ENCODE assay signal across 1 cellular context in the genomic region with DNA sequence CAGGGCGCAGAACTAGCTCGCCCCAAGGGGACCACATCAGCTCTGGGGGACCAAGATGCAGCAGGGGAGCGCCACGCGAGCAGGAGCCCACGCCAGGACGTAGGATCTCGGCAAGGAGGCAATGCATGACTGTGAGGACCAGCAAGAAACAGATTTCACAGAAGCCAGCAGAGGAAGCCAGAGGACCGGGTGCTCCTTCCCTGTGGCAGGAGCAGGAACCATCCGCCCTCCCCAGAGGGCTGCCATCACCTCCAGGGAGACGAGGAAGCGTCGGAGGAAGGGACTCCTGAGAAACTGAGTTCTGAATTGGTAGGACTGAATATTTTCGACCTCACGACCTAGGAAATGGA.
TF ChIP-seq lines count a peak whose summit lies in the region.

No MANE protein-coding gene starts in this region.

TF ChIP-seq in GM23338, 12 proteins besides CTCF, POLR2A, EP300 and RAD21 (continued from another document):
- TF ChIP-seq POLR2AphosphoS5 (IDR thresholded peaks at IDR 0.05; ENCODE audit: low read depth) = no peak
TF ChIP-seq in GM23338: peak in this region for 0.
